Comparison of ENCODE assay signal across 13 cellular contexts in the genomic region with DNA sequence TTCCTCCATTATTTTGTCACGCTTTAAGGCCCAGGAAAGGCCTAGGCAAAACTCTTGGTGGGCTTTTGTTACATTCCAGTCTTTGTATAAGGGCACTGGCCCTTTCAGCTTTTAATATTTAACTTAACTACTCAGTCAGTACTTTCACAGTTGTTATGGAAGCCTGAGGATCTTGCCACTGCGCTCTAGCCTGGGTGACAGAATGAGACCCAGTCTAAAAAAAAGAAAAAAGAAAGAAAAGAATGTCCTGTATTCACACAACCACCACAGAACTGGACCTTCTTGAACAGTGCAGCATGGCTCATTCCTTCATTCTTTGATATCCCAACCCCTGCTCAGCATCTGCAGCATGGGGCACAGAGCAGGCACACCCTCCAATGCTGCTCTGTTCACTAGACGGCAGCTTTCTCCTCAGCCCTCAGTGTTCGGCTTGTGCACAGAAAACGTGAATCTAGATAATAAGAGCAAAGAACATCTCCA. TPM values are rescaled to one million over a fixed set of nuclear protein-coding genes. Genes with fewer than 3 reads are reported as not detected.
DNase-seq lines count a peak whose midpoint lies in the region; ATAC-seq and TF ChIP-seq lines count a peak whose summit lies in the region.
"Had no signal": no experiment of that assay in that cellular context is flagged by ENCODE, and none has a peak within 500 bp of the region (broad histone marks: within the 10 kb centered on the region; RNA-seq: fewer than 3 reads in every experiment).

No MANE protein-coding gene starts in this region.

- peak overlapping the region; percentile 85 for H3K27ac ChIP-seq in left ventricle myocardium inferior (replicated peaks)
- peak overlapping the region in 6 of 8 donors; percentile 53 to 90 (median 82) for H3K27ac ChIP-seq in spleen
- H3K27ac ChIP-seq: SJCRH30 had no signal

- H3K27me3 Mint-ChIP-seq in IgD-negative memory B cell = peaks cover 1% of the 10 kb centered on the region

- in situ Hi-C loops in GM13976 (cut with MboI; ENCODE audit: low sequenced_read_pairs, unreplicated experiment) = loop anchor here (25.0 kb wide), 1 partner anchor 672 kb away; no protein-coding TSS in a partner anchor

- 69 to 81% (median 74%) methylated on average over 5 of the region's 5 CpGs for WGBS in spleen, 5 donors

- no peaks in the 10 kb centered on the region for H3K27me3 ChIP-seq in left ventricle myocardium inferior (ENCODE audit: low read depth)
- H3K27me3 ChIP-seq in spleen (replicated peaks in 1 of 7) = no peaks in the 10 kb centered on the region
- H3K27me3 ChIP-seq: SJCRH30 had no signal

- no peak for TF ChIP-seq CTCF in left ventricle myocardium inferior (IDR thresholded peaks at IDR 0.05; ENCODE audit: borderline replicate concordance)
- TF ChIP-seq CTCF in spleen (IDR thresholded peaks at IDR 0.05 in 8 of 11, conservative IDR thresholded peaks at IDR 0.05 in 3 of 11) = no peak
- TF ChIP-seq CTCF in GM13976 (IDR thresholded peaks at IDR 0.05; ENCODE audit: borderline replicate concordance, control extremely low read depth, extremely low read depth, insufficient read depth, missing control alignments) = no peak

- peak overlapping the region; percentile 62 to 90 (median 71) for H3K4me3 Mint-ChIP-seq in IgD-negative memory B cell
- H3K4me3 Mint-ChIP-seq: stimulated activated naive CD8-positive, alpha-beta T cell treated with anti-CD3 and anti-CD28 coated beads, Interleukin-15, Interleukin-2, amounts not matched to agents 100 ng/mL and 50 ng/mL, for 24 hours had no signal

- H3K4me1 ChIP-seq in left ventricle myocardium inferior (peaks cover 30% of the 10 kb centered on the region), spleen (peaks cover 0 to 74% (median 34%) of the 10 kb centered on the region in 6 donors)

- DNase-seq in left ventricle myocardium inferior (no peak), spleen (peak; percentile 53), islet precursor cell (no peak), GM13976 (ENCODE audit: low spot score) (no peak)
- DNase-seq: activated CD4-positive, alpha-beta T cell treated with anti-CD3 and anti-CD28 coated beads, Interleukin-2, amount 50 U/mL, for 48 hours; SJCRH30; stimulated activated CD4-positive, alpha-beta T cell treated with anti-CD3 and anti-CD28 coated beads, Interleukin-12 subunit alpha, Interleukin-12 subunit beta, amount 100 ng/mL, for 4 hours had no signal

- H3K27ac Mint-ChIP-seq in IgD-negative memory B cell = peak overlapping the region; percentile 60 to 92 (median 84)
- H3K27ac Mint-ChIP-seq: stimulated activated naive CD8-positive, alpha-beta T cell treated with anti-CD3 and anti-CD28 coated beads, Interleukin-15, Interleukin-2, amounts not matched to agents 100 ng/mL and 50 ng/mL, for 24 hours had no signal

- no peak for TF ChIP-seq POLR2A in spleen (IDR thresholded peaks at IDR 0.05)

- no peaks in the 10 kb centered on the region for H3K9me3 Mint-ChIP-seq in IgD-negative memory B cell
- H3K9me3 Mint-ChIP-seq: stimulated activated naive CD8-positive, alpha-beta T cell treated with anti-CD3 and anti-CD28 coated beads, Interleukin-15, Interleukin-2, amounts not matched to agents 100 ng/mL and 50 ng/mL, for 24 hours had no signal

- no peak overlapping the region for H3K4me3 ChIP-seq in left ventricle myocardium inferior
- H3K4me3 ChIP-seq in spleen = peak overlapping the region in 1 of 8 donors; percentile 51
- H3K4me3 ChIP-seq: lung, SJCRH30 had no signal

- peaks cover 3% of the 10 kb centered on the region for H3K36me3 Mint-ChIP-seq in IgD-negative memory B cell

- no peaks in the 10 kb centered on the region for H3K9me3 ChIP-seq in left ventricle myocardium inferior (replicated peaks)
- H3K9me3 ChIP-seq in spleen = no peaks in the 10 kb centered on the region
- H3K9me3 ChIP-seq: SJCRH30 had no signal

- peaks cover 37 to 52% (median 47%) of the 10 kb centered on the region in 3 donors for H3K4me1 Mint-ChIP-seq in IgD-negative memory B cell

- H3K36me3 ChIP-seq in left ventricle myocardium inferior = no peaks in the 10 kb centered on the region
- no peaks in the 10 kb centered on the region for H3K36me3 ChIP-seq in spleen
- H3K36me3 ChIP-seq: SJCRH30 had no signal

- ATAC-seq in GM21390 (IDR thresholded peaks at IDR 0.05; ENCODE audit: unreplicated experiment) (peak; percentile 0), HG03045 (IDR thresholded peaks at IDR 0.05; ENCODE audit: unreplicated experiment) (no peak), GM21786 (IDR thresholded peaks at IDR 0.05; ENCODE audit: unreplicated experiment) (no peak)

- intact Hi-C loops in left ventricle myocardium inferior (cut with micrococcal nuclease) = no loop called here
- intact Hi-C loops in spleen (cut with DNase I; ENCODE audit: low total_unique reads) = no loop called here

RNA-seq across cellular contexts. Expression of a gene that starts 59.6 kb away (rescaled TPM):
- polyA plus RNA-seq in IgD-negative memory B cell (not detected), spleen (under 1 TPM; 0.59 to 0.96 (median 0.67) TPM)
- total RNA-seq in left ventricle myocardium inferior (not detected), spleen (1 to 10 TPM in 4 of 7 donors, under 1 TPM in 2, not detected in 1; 0.72 to 2.7 (median 1.5) TPM)
